In the genomic region with DNA sequence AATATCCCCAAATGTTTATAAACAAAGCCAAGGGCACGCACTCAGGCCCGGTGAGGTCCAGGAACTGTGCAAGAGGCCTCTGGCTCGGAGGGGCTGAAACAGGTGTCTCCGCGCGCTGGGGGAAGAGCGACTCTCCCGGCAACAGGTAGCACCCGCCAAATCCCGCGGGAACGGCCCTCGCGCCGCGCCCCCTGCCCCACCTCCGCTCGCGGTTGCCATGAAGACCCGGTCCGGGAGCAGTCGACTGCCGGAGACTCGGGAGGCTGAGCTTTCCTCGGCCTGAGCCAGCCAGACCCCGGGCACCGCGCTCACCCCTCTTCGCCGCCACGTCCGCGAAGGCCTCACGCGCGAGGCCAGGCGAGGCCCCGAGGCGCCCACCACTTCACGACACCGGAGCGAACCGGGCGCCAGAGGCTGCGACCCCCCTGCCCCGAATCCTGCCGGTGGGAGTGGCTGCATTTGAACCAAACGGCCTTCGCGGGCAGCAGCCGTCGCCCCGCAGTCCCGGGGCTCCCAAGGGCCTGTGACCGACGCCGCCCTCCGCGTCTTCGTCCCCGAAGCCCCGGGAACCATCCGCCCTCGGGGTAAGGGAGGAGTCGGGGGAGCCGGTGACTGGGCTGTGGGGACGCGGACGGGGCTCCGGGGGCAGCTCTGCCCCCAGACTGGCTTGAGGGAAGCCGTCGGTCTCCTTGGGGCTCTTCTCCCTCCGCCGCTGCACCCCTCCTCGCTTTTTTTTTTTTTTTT, we compare ENCODE assay signal across 8 cellular contexts. TPM values are rescaled to one million over a fixed set of nuclear protein-coding genes. Genes with fewer than 3 reads are reported as not detected.
DNase-seq lines count a peak whose midpoint lies in the region; ATAC-seq and TF ChIP-seq lines count a peak whose summit lies in the region.

A gene with protein sequence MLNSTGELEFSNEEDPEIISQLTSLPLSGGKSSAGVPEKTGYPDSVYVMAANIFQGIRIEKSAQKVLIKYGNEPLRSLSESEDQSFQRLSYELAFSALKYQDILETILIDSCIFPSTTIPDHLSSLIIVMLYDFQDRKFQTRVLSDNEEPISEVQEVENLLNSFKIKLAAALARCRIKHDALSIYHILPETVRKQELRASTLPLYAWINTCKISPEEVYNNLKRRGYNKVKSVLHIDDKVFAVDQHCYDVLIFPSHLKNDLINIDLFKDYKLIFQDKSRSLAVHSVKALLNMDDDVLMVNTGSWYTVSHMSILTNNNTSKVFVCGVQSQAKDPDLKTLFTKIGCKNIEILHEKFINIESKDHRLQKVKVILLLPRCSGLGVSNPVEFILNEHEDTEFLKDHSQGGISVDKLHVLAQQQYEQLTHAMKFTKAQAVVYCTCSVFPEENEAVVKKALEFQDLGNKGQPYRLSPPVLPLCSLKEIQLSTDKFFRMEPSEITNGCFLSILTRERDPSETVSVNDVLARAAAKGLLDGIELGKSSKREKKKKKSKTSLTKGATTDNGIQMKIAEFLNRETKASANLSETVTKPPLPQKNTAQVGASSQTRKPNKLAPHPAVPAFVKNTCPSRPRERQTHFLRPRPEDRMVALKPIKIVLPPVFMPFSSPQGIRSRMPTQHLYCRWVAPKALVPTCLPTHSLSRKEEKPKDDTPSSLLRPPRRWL (plus strand): TSS at position 239 of the 744 bp plus-strand sequence. CDS start 739 bp downstream, outside the sequence.

- ATAC-seq in RWPE2 (ENCODE audit: low read depth) (peak; percentile 83), HG02840 (IDR thresholded peaks at IDR 0.05; ENCODE audit: low FRiP score, unreplicated experiment) (no peak)

- H4K91ac ChIP-seq in mesenchymal stem cell (ENCODE audit: low read length) = peak within 1 kb of the TSS; percentile 77

- H2BK5ac ChIP-seq in mesenchymal stem cell (ENCODE audit: low read depth, low read length, poor library complexity, severe bottlenecking) = no peak within 1 kb of the TSS

- peaks cover 2% of the 10 kb centered on the region for H3K79me1 ChIP-seq in mesenchymal stem cell (replicated peaks; ENCODE audit: low read length, poor library complexity, severe bottlenecking)

- in situ Hi-C loops in GM13977 (cut with MboI; ENCODE audit: low pct_unique_long_range_greater_than_20kb, low sequenced_read_pairs, unreplicated experiment) = loop anchor here (25.0 kb wide), 1 partner anchor 462 kb away; the partner anchor contains the start of gene APBB2

- peak within 1 kb of the TSS; percentile 38 for H2BK15ac ChIP-seq in mesenchymal stem cell (ENCODE audit: low read depth, poor library complexity, severe bottlenecking)

- TF ChIP-seq CTCF in GM13977 (IDR thresholded peaks at IDR 0.05; ENCODE audit: extremely low read depth, insufficient read depth, missing control alignments) (no peak), HL-60 (IDR thresholded peaks at IDR 0.05; ENCODE audit: insufficient read depth, low read length) (no peak), RWPE2 (IDR thresholded peaks at IDR 0.05; ENCODE audit: poor library complexity, severe bottlenecking) (no peak)

- peak within 1 kb of the TSS; percentile 23 to 97 for H2BK12ac ChIP-seq in mesenchymal stem cell (ENCODE audit: low read length in 2 of 2)

- DNase-seq in GM13977 (ENCODE audit: low spot score) (peak; percentile 37), HL-60 (ENCODE audit: low read depth in 1 of 2, low spot score in 1 of 2) (no peak), RWPE2 (ENCODE audit: low spot score) (no peak), ecto neural progenitor cell (ENCODE audit: low spot score) (peak; percentile 90), mesenchymal stem cell (peak; percentile 57), cerebellar cortex (ENCODE audit: low spot score) (no peak)

- H3K9ac ChIP-seq in mesenchymal stem cell (ENCODE audit: low read length) = peak within 1 kb of the TSS; percentile 31
- H3K9ac ChIP-seq in subcutaneous abdominal adipose tissue (ENCODE audit: low read length in 5 of 5) = peak within 1 kb of the TSS in 4 of 5 donors; percentile 12 to 71 (median 54)

- H2AK5ac ChIP-seq in mesenchymal stem cell (ENCODE audit: low read length, severe bottlenecking) = no peak within 1 kb of the TSS

- H3K23ac ChIP-seq in mesenchymal stem cell (ENCODE audit: low read length in 2 of 2) = peak within 1 kb of the TSS in 1 of 2 experiments; percentile 40

- H3K9me3 ChIP-seq in RWPE2 (ENCODE audit: severe bottlenecking) (no peaks in the 10 kb centered on the region), mesenchymal stem cell (ENCODE audit: control insufficient read depth, low read length) (no peaks in the 10 kb centered on the region), subcutaneous abdominal adipose tissue (ENCODE audit: control insufficient read depth in 5 of 5, low read length in 5 of 5) (no peaks in the 10 kb centered on the region)

- H3K4me3 ChIP-seq in HL-60 (replicated peaks; ENCODE audit: insufficient read depth, low read length) (peak within 1 kb of the TSS; percentile 32), RWPE2 (ENCODE audit: severe bottlenecking) (peak within 1 kb of the TSS; percentile 43), mesenchymal stem cell (ENCODE audit: insufficient read depth in 1 of 2, low read depth in 1 of 2, low read length in 2 of 2) (peak within 1 kb of the TSS; percentile 73 to 77), subcutaneous abdominal adipose tissue (ENCODE audit: low read depth in 1 of 5, low read length in 5 of 5) (peak within 1 kb of the TSS; percentile 63 to 81 (median 66))

- H3K4ac ChIP-seq in mesenchymal stem cell (ENCODE audit: low read depth in 1 of 2, low read length in 2 of 2) = peak within 1 kb of the TSS in 1 of 2 experiments; percentile 58

- H3K14ac ChIP-seq in mesenchymal stem cell (ENCODE audit: low read length in 2 of 2) = peak within 1 kb of the TSS in 1 of 2 experiments; percentile 26

- no peaks in the 10 kb centered on the region for H3K36me3 ChIP-seq in RWPE2 (ENCODE audit: low read depth)
- no peaks in the 10 kb centered on the region for H3K36me3 ChIP-seq in mesenchymal stem cell (ENCODE audit: control insufficient read depth in 1 of 2, insufficient read depth in 2 of 2, low read depth in 1 of 2, low read length in 2 of 2)
- no peaks in the 10 kb centered on the region for H3K36me3 ChIP-seq in subcutaneous abdominal adipose tissue (ENCODE audit: control insufficient read depth in 5 of 5, insufficient read depth in 5 of 5, low read length in 5 of 5)

- H4K8ac ChIP-seq in mesenchymal stem cell (ENCODE audit: low read length) = peak within 1 kb of the TSS; percentile 97

- H3K27me3 ChIP-seq in HL-60 (ENCODE audit: insufficient read depth, poor library complexity, severe bottlenecking) = peaks cover 7% of the 10 kb centered on the region
- peaks cover 15% of the 10 kb centered on the region for H3K27me3 ChIP-seq in RWPE2 (ENCODE audit: insufficient read depth, poor library complexity, severe bottlenecking)
- peaks cover 0 to 40% of the 10 kb centered on the region in 2 experiments for H3K27me3 ChIP-seq in mesenchymal stem cell (ENCODE audit: control insufficient read depth in 1 of 2, insufficient read depth in 1 of 2, low read length in 2 of 2)
- peaks cover 0 to 4% (median 0%) of the 10 kb centered on the region in 5 donors for H3K27me3 ChIP-seq in subcutaneous abdominal adipose tissue (ENCODE audit: control insufficient read depth in 5 of 5, insufficient read depth in 4 of 5, low read length in 5 of 5)

- H3K18ac ChIP-seq in mesenchymal stem cell (ENCODE audit: low read depth in 1 of 2, low read length in 2 of 2) = peak within 1 kb of the TSS; percentile 54 to 92

- WGBS in mesenchymal stem cell = 2% methylated on average over 75 of the region's 75 CpGs

- H3K27ac ChIP-seq in HL-60 (replicated peaks) (no peak within 1 kb of the TSS), RWPE2 (ENCODE audit: poor library complexity, severe bottlenecking) (no peak within 1 kb of the TSS), mesenchymal stem cell (ENCODE audit: low read length, poor library complexity, severe bottlenecking) (peak within 1 kb of the TSS; percentile 5), subcutaneous abdominal adipose tissue (ENCODE audit: low read depth, low read length) (no peak within 1 kb of the TSS)

- H2AFZ ChIP-seq in mesenchymal stem cell (ENCODE audit: low read depth, low read length) = peak within 1 kb of the TSS; percentile 96

- H3K4me2 ChIP-seq in mesenchymal stem cell (ENCODE audit: low read length, poor library complexity, severe bottlenecking) = peak within 1 kb of the TSS; percentile 80

- H2BK120ac ChIP-seq in mesenchymal stem cell (ENCODE audit: low read depth, low read length) = no peak within 1 kb of the TSS

- no peaks in the 10 kb centered on the region for H3K4me1 ChIP-seq in RWPE2 (ENCODE audit: insufficient read depth, poor library complexity, severe bottlenecking)
- H3K4me1 ChIP-seq in mesenchymal stem cell (ENCODE audit: control insufficient read depth, insufficient read depth, low read depth, low read length) = peaks cover 2% of the 10 kb centered on the region
- H3K4me1 ChIP-seq in subcutaneous abdominal adipose tissue (ENCODE audit: control insufficient read depth in 5 of 5, insufficient read depth in 5 of 5, low read length in 5 of 5) = peaks cover 0 to 16% (median 15%) of the 10 kb centered on the region in 5 donors

RNA-seq across cellular contexts. Expression of the gene that starts here (rescaled TPM):
- 1.7 TPM for polyA plus RNA-seq in mesenchymal stem cell (2013, experiment 1 of 2)
- polyA plus RNA-seq in mesenchymal stem cell (2013, experiment 2 of 2) = 1.9 TPM

Comparison
In these comparisons a context has a peak if more than half of its experiments do, and no peak if none do; other contexts are left out.
1. DNase-seq: peak in GM13977 (single experiment), ecto neural progenitor cell (single experiment) and mesenchymal stem cell (single experiment); none in HL-60 (0 of 2), RWPE2 (single experiment) and cerebellar cortex (single experiment).
2. Peak in every context shown above with its lines, with median percentiles within 50 percentile points of each other: H3K4me3 ChIP-seq.